3 cellular contexts compared by ENCODE assay signal in genomic region chr2:166211079-166211478, GRCh38.
TF ChIP-seq lines count a peak whose summit lies in the region.

No MANE protein-coding gene starts in this region.

TF ChIP-seq in HepG2, 621 proteins besides CTCF, POLR2A, EP300 and RAD21:
- TF ChIP-seq MAFK (conservative IDR thresholded peaks at IDR 0.05 in 1 of 2, IDR thresholded peaks at IDR 0.05 in 1 of 2; ENCODE audit: low read length in 2 of 2) (peak; percentile 55 to 80), MAFF (IDR thresholded peaks at IDR 0.05; ENCODE audit: low read depth, low read length) (peak; percentile 55), POGK (CRISPR knock-in tag; conservative IDR thresholded peaks at IDR 0.05) (no peak), ZNF317 (CRISPR knock-in tag; IDR thresholded peaks at IDR 0.05) (peak; percentile 73; the same call in 1 of the 2 replicates)

TF ChIP-seq in IMR-90, 13 proteins besides CTCF, POLR2A, EP300 and RAD21:
- TF ChIP-seq RCOR1 (IDR thresholded peaks at IDR 0.05; ENCODE audit: insufficient replicate concordance, low read length) (no peak), MAFK (IDR thresholded peaks at IDR 0.05; ENCODE audit: low read depth, low read length) (peak; percentile 45; the same call in 1 of the 2 replicates)

TF ChIP-seq in K562, 482 proteins besides CTCF, POLR2A, EP300 and RAD21:
- TF ChIP-seq MAFF (IDR thresholded peaks at IDR 0.05; ENCODE audit: low read length) (peak; percentile 20; the same call in 1 of the 2 replicates), MAFG (tag; conservative IDR thresholded peaks at IDR 0.05) (peak; percentile 22), ZNF316 (IDR thresholded peaks at IDR 0.05) (peak; percentile 89), C11orf30 (IDR thresholded peaks at IDR 0.05; ENCODE audit: low read depth) (peak; percentile 62), E2F5 (CRISPR knock-in tag; IDR thresholded peaks at IDR 0.05) (no peak)
TF ChIP-seq in K562: peak in this region for 4.
